Comparison of ENCODE assay signal across 8 cellular contexts in genomic region chr13:94433055-94433947, GRCh38.
DNase-seq lines count a peak whose midpoint lies in the region; ATAC-seq lines count a peak whose summit lies in the region.

No MANE protein-coding gene starts in this region.

- DNase-seq in NCI-H82 (lab: John Stamatoyannopoulos, UW) = peak; percentile 100
- DNase-seq in left kidney (ENCODE audit: low read depth, low spot score) = peak; percentile 31
- no peak for DNase-seq in SIG-M5 treated with dmso at 0.1 percent for 504 hours (lab: John Stamatoyannopoulos, UW; ENCODE audit: unreplicated experiment)
- no peak for DNase-seq in effector CD8-positive, alpha-beta T cell (lab: John Stamatoyannopoulos, UW)
- DNase-seq in NCI-H446 treated with DMSO at 0.1 percent for 48 hours (lab: John Stamatoyannopoulos, UW) = no peak

- ATAC-seq in GM19023 (IDR thresholded peaks at IDR 0.05; ENCODE audit: unreplicated experiment) (peak; percentile 57), HG03045 (IDR thresholded peaks at IDR 0.05; ENCODE audit: unreplicated experiment) (peak; percentile 47), HG03039 (IDR thresholded peaks at IDR 0.05; ENCODE audit: unreplicated experiment) (no peak)

Comparison
In these comparisons a context has a peak if more than half of its experiments do, and no peak if none do; other contexts are left out.
1. DNase-seq: peak in NCI-H82 (single experiment) and left kidney (single experiment); none in SIG-M5 treated with dmso at 0.1 percent for 504 hours (single experiment), effector CD8-positive, alpha-beta T cell (single experiment) and NCI-H446 treated with DMSO at 0.1 percent for 48 hours (single experiment).